ENCODE assay signal across 8 cellular contexts in the genomic region with DNA sequence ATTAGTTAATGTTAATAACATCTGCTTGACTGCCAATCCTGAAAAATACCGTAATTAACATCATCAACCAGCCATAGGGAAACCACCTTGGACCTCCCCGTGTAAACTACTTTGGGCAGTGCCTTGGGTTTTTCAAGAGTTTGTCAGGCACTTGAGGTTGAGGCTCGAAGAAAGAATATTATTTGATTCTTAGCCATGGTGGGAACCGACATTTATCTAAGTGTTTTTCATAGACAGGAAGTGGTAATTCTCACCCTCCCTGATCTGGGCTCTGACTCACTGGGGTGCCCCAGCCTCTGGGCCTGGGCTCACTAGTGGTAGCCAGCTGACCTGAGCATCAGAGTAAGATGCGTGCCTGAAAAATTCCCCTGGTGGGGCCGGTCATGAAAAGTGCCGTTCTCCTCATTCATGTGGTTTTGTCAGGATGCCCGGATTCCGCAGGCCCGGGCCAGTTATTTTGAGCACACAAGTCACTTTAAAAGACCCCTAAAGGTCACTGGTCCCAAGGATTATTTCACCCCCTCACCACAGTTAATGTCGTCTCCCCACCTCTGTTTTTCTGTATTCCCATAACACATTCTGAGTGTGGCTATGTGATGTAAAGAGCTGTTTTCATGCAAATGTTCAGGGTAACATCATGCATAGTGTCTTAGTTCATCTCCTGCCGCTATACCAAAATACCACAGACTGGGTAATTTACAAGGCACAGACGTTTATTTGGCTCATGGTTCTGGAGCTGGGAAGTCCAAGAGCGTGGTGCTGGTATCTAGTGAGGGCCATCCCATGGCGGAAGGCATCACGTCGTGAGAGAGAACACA. TPM values are rescaled to one million over a fixed set of nuclear protein-coding genes. Genes with fewer than 3 reads are reported as not detected.
A peak's percentile ranks its signal among the peaks of the same experiment; 100 is the strongest.
DNase-seq lines count a peak whose midpoint lies in the region; ATAC-seq and TF ChIP-seq lines count a peak whose summit lies in the region.

No MANE protein-coding gene starts in this region.

- H3K9me3 Mint-ChIP-seq in activated T-helper 2 cell treated with anti-CD3 and anti-CD28 coated beads, Interferon-gamma antibody, Interleukin-2, Interleukin-4, amounts not matched to agents 10 μg/mL and 5 μg/mL and 100 μg/mL, durations not matched to agents 14 hours and 24 hours and 36 hours: peaks cover 4% of the 10 kb centered on the region

- H3K9me2 ChIP-seq in HCT116 (ENCODE audit: insufficient read depth): no peaks in the 10 kb centered on the region

- peak overlapping the region; percentile 22 for H3K4me2 ChIP-seq in HCT116 (ENCODE audit: low read length)

- intact Hi-C loops in HCT116 (cut with micrococcal nuclease): no loop called here
- intact Hi-C loops in activated T-helper 2 cell treated with anti-CD3 and anti-CD28 coated beads, Interferon-gamma antibody, Interleukin-2, Interleukin-4, amounts not matched to agents 10 μg/mL and 5 μg/mL and 100 μg/mL, durations not matched to agents 14 hours and 24 hours and 36 hours (cut with micrococcal nuclease): loop anchor here (1.0 kb wide), 4 partner anchors 10 to 55 kb away; no protein-coding TSS in a partner anchor

- H3K79me2 ChIP-seq in HCT116 (ENCODE audit: insufficient read depth, low read length): no peaks in the 10 kb centered on the region

- peaks cover 33% of the 10 kb centered on the region for H3K27me3 Mint-ChIP-seq in activated T-helper 2 cell treated with anti-CD3 and anti-CD28 coated beads, Interferon-gamma antibody, Interleukin-2, Interleukin-4, amounts not matched to agents 10 μg/mL and 5 μg/mL and 100 μg/mL, durations not matched to agents 14 hours and 24 hours and 36 hours (ENCODE audit: low read depth)

- no peak overlapping the region for H3K27ac ChIP-seq in HCT116 (ENCODE audit: low read depth, low read length)

- H3K4me3 Mint-ChIP-seq in activated T-helper 2 cell treated with anti-CD3 and anti-CD28 coated beads, Interferon-gamma antibody, Interleukin-2, Interleukin-4, amounts not matched to agents 10 μg/mL and 5 μg/mL and 100 μg/mL, durations not matched to agents 14 hours and 24 hours and 36 hours (ENCODE audit: low read depth): peak overlapping the region; percentile 40

- H3K36me3 ChIP-seq in HCT116 (ENCODE audit: control insufficient read depth in 1 of 2, insufficient read depth in 2 of 2, low read length in 2 of 2): no peaks in the 10 kb centered on the region

- H3K27me3 ChIP-seq in HCT116 (ENCODE audit: insufficient read depth, low read length): no peaks in the 10 kb centered on the region

- RAD21 ChIA-PET in HCT116 (lab: Charles Lee; ENCODE audit: low non-redundant PET in 1 of 2, low total read pairs in 2 of 2, uncharacterized antibody in 2 of 2, unreplicated experiment in 2 of 2): no interaction called here

- DNase-seq in GM12865 (ENCODE audit: low read depth) (peak; percentile 98), HCT116 (ENCODE audit: low read depth, low spot score) (no peak), NB4 (ENCODE audit: low read depth) (peak; percentile 85), myocyte (ENCODE audit: low read depth) (peak; percentile 89), NCI-H69 (lab: John Stamatoyannopoulos, UW) (no peak), NCI-H2081 (lab: John Stamatoyannopoulos, UW) (no peak), G401 (ENCODE audit: low spot score) (no peak)
- DNase-seq in activated T-helper 2 cell treated with anti-CD3 and anti-CD28 coated beads, Interferon-gamma antibody, Interleukin-2, Interleukin-4, amounts not matched to agents 10 μg/mL and 5 μg/mL and 100 μg/mL, durations not matched to agents 14 hours and 24 hours and 36 hours (ENCODE audit: low spot score): peak; percentile 57

- no peak for TF ChIP-seq RAD21 in HCT116 (IDR thresholded peaks at IDR 0.05; ENCODE audit: low read depth)

- no TSS peak for BruUV-seq in HCT116 (replicated peaks; lab: Mats Ljungman, UMichigan)

- no peak overlapping the region for H3K9ac ChIP-seq in HCT116 (ENCODE audit: low read length)

- TF ChIP-seq CTCF in GM12865 (IDR thresholded peaks at IDR 0.05; ENCODE audit: insufficient read depth, low read depth, low read length, missing control alignments) (no peak), HCT116 (IDR thresholded peaks at IDR 0.05 in 2 of 3, conservative IDR thresholded peaks at IDR 0.05 in 1 of 3; ENCODE audit: borderline replicate concordance in 1 of 3, insufficient read depth in 1 of 3, low read depth in 2 of 3, low read length in 2 of 3) (no peak), NB4 (IDR thresholded peaks at IDR 0.05; ENCODE audit: low read depth, low read length) (no peak)

- no peak for TF ChIP-seq POLR2A in HCT116 (IDR thresholded peaks at IDR 0.05; ENCODE audit: borderline replicate concordance, extremely low read depth, insufficient read depth, insufficient read length)
- no peak for TF ChIP-seq POLR2A in NB4 (IDR thresholded peaks at IDR 0.05; ENCODE audit: extremely low read depth, insufficient read length)

- H4K20me1 ChIP-seq in HCT116 (ENCODE audit: insufficient read depth): no peaks in the 10 kb centered on the region

- H3K36me3 Mint-ChIP-seq in activated T-helper 2 cell treated with anti-CD3 and anti-CD28 coated beads, Interferon-gamma antibody, Interleukin-2, Interleukin-4, amounts not matched to agents 10 μg/mL and 5 μg/mL and 100 μg/mL, durations not matched to agents 14 hours and 24 hours and 36 hours (ENCODE audit: low read depth): peaks cover 4% of the 10 kb centered on the region

- H3K4me1 Mint-ChIP-seq in activated T-helper 2 cell treated with anti-CD3 and anti-CD28 coated beads, Interferon-gamma antibody, Interleukin-2, Interleukin-4, amounts not matched to agents 10 μg/mL and 5 μg/mL and 100 μg/mL, durations not matched to agents 14 hours and 24 hours and 36 hours (ENCODE audit: low read depth): peaks cover 54% of the 10 kb centered on the region

- POLR2A ChIA-PET in HCT116 (lab: Charles Lee): no interaction called here

- CTCF ChIA-PET in HCT116 (lab: Charles Lee): no interaction called here

- no peak for ATAC-seq in HCT116

- peak overlapping the region; percentile 27 for H2AFZ ChIP-seq in HCT116 (ENCODE audit: low read depth, low read length, poor library complexity, severe bottlenecking)

- H3K27ac Mint-ChIP-seq in activated T-helper 2 cell treated with anti-CD3 and anti-CD28 coated beads, Interferon-gamma antibody, Interleukin-2, Interleukin-4, amounts not matched to agents 10 μg/mL and 5 μg/mL and 100 μg/mL, durations not matched to agents 14 hours and 24 hours and 36 hours: peak overlapping the region; percentile 89

- H3K4me3 ChIP-seq in GM12865 (ENCODE audit: low read depth, low read length): peak overlapping the region; percentile 41
- no peak overlapping the region for H3K4me3 ChIP-seq in HCT116 (replicated peaks in 1 of 2; ENCODE audit: low read depth in 1 of 2, low read length in 2 of 2)
- no peak overlapping the region for H3K4me3 ChIP-seq in NB4 (ENCODE audit: low read depth, low read length)

- H3K4me1 ChIP-seq in HCT116 (ENCODE audit: control insufficient read depth in 1 of 2, insufficient read depth in 2 of 2, low read length in 2 of 2): peaks cover 0 to 6% of the 10 kb centered on the region in 2 experiments; a peak in 1 of 4 replicates

- H3K9me3 ChIP-seq in HCT116 (ENCODE audit: control insufficient read depth in 1 of 2, insufficient read depth in 1 of 2, low read depth in 1 of 2, low read length in 2 of 2): no peaks in the 10 kb centered on the region

- in situ Hi-C loops in G401 (cut with HindIII; ENCODE audit: low sequenced_read_pairs): no loop called here

TF ChIP-seq in HCT116, 20 proteins besides CTCF, POLR2A, EP300 and RAD21 (continues in another document):
- TF ChIP-seq FOSL1 (IDR thresholded peaks at IDR 0.05; ENCODE audit: low read depth) (no peak), CEBPB (IDR thresholded peaks at IDR 0.05; ENCODE audit: low read depth) (no peak), EZH2 (IDR thresholded peaks at IDR 0.05) (no peak), TCF7L2 (IDR thresholded peaks at IDR 0.05; ENCODE audit: borderline replicate concordance, extremely low read depth, insufficient read depth, insufficient read length) (no peak), SIN3A (IDR thresholded peaks at IDR 0.05; ENCODE audit: low read depth) (no peak), EGR1 (IDR thresholded peaks at IDR 0.05; ENCODE audit: low read depth) (no peak), POLR2AphosphoS5 (IDR thresholded peaks at IDR 0.05; ENCODE audit: low read depth, low read length) (no peak), SRF (IDR thresholded peaks at IDR 0.05; ENCODE audit: low read depth) (no peak), ELF1 (IDR thresholded peaks at IDR 0.05; ENCODE audit: borderline replicate concordance, low read depth) (no peak), JUND (IDR thresholded peaks at IDR 0.05) (no peak), SP1 (IDR thresholded peaks at IDR 0.05; ENCODE audit: low read depth) (no peak), ZFX (IDR thresholded peaks at IDR 0.05) (no peak), ZNF274 (IDR thresholded peaks at IDR 0.05; ENCODE audit: low read depth, low read length) (no peak)
- TF ChIP-seq, protein P1, sequence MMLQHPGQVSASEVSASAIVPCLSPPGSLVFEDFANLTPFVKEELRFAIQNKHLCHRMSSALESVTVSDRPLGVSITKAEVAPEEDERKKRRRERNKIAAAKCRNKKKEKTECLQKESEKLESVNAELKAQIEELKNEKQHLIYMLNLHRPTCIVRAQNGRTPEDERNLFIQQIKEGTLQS (IDR thresholded peaks at IDR 0.05): no peak
- TF ChIP-seq, protein P2, sequence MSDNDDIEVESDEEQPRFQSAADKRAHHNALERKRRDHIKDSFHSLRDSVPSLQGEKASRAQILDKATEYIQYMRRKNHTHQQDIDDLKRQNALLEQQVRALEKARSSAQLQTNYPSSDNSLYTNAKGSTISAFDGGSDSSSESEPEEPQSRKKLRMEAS (IDR thresholded peaks at IDR 0.05): no peak

RNA-seq across cellular contexts. Expression of a gene that starts 21.6 kb away (rescaled TPM):
- total RNA-seq in HCT116 (2021; ENCODE audit: unreplicated experiment) (not detected), myocyte (not detected in 2 replicates)
- not detected in 2 replicates for polyA plus RNA-seq in HCT116 (2012)
- total RNA-seq in activated T-helper 2 cell treated with anti-CD3 and anti-CD28 coated beads, Interferon-gamma antibody, Interleukin-2, Interleukin-4, amounts not matched to agents 10 μg/mL and 5 μg/mL and 100 μg/mL, durations not matched to agents 14 hours and 24 hours and 36 hours: not detected in 2 replicates
- polyA plus RNA-seq in myocyte (2012): not detected
- total RNA-seq in G401 (2014; rRNA removed; shearing (Covaris generic)): not detected in 2 replicates

RNA-seq across cellular contexts. Expression of a gene that starts 49.3 kb away (rescaled TPM):
- total RNA-seq in HCT116 (2021; ENCODE audit: unreplicated experiment) (not detected), myocyte (0.03 TPM in 1 of 2 replicates, not detected in the other)
- polyA plus RNA-seq in HCT116 (2012): 0.08 TPM in 1 of 2 replicates, not detected in the other
- total RNA-seq in activated T-helper 2 cell treated with anti-CD3 and anti-CD28 coated beads, Interferon-gamma antibody, Interleukin-2, Interleukin-4, amounts not matched to agents 10 μg/mL and 5 μg/mL and 100 μg/mL, durations not matched to agents 14 hours and 24 hours and 36 hours: 0.57 and 0.78 TPM in 2 replicates
- polyA plus RNA-seq in myocyte (2012): not detected
- not detected in 2 replicates for total RNA-seq in G401 (2014; rRNA removed; shearing (Covaris generic))

Comparison
In these comparisons a context has a peak if more than half of its experiments do, and no peak if none do; other contexts are left out.
1. DNase-seq: peak in GM12865 (single experiment), NB4 (single experiment), activated T-helper 2 cell treated with anti-CD3 and anti-CD28 coated beads, Interferon-gamma antibody, Interleukin-2, Interleukin-4, amounts not matched to agents 10 μg/mL and 5 μg/mL and 100 μg/mL, durations not matched to agents 14 hours and 24 hours and 36 hours (single experiment) and myocyte (single experiment); none in HCT116 (single experiment), NCI-H69 (single experiment), NCI-H2081 (0 of 2) and G401 (single experiment).